ENCODE assay signal across 2 cellular contexts in genomic region chr11:14764899-14765527, GRCh38.
TF ChIP-seq lines count a peak whose summit lies in the region.

No MANE protein-coding gene starts in this region.

TF ChIP-seq in HEK293, 187 proteins besides CTCF, POLR2A, EP300 and RAD21 (continued from another document and continues in another):
- TF ChIP-seq PRDM6 (tag by site-specific recombination; IDR thresholded peaks at IDR 0.05) (peak; percentile 91), WT1 (tag by site-specific recombination; IDR thresholded peaks at IDR 0.05) (0 out of 2 replicates have a peak, but pooled peaks have one; percentile 36), ZNF362 (tag by site-specific recombination; IDR thresholded peaks at IDR 0.05) (peak; percentile 87), ZNF596 (tag by site-specific recombination; IDR thresholded peaks at IDR 0.05) (no peak), ZNF354C (tag by site-specific recombination; IDR thresholded peaks at IDR 0.05; ENCODE audit: borderline replicate concordance, low read depth) (no peak), ZNF621 (tag by site-specific recombination; IDR thresholded peaks at IDR 0.05) (no peak), ZNF391 (tag by site-specific recombination; IDR thresholded peaks at IDR 0.05; ENCODE audit: borderline replicate concordance, low read depth) (peak; percentile 26; the same call in 1 of the 2 replicates), OSR2 (tag by site-specific recombination; IDR thresholded peaks at IDR 0.05) (peak; percentile 50; the same call in 1 of the 2 replicates), INSM2 (tag by site-specific recombination; IDR thresholded peaks at IDR 0.05) (peak; percentile 49; the same call in 1 of the 2 replicates), ZNF555 (tag by site-specific recombination; conservative IDR thresholded peaks at IDR 0.05) (no peak), KLF10 (tag by site-specific recombination; IDR thresholded peaks at IDR 0.05) (no peak), ZNF366 (tag by site-specific recombination; conservative IDR thresholded peaks at IDR 0.05) (peak; percentile 72), ZNF302 (tag by site-specific recombination; IDR thresholded peaks at IDR 0.05; ENCODE audit: low read depth) (no peak), OVOL3 (tag by site-specific recombination; IDR thresholded peaks at IDR 0.05) (0 out of 2 replicates have a peak, but pooled peaks have one; percentile 44), ZBTB21 (tag by site-specific recombination; IDR thresholded peaks at IDR 0.05) (peak; percentile 73; the same call in 1 of the 2 replicates), HIC1 (tag by site-specific recombination; IDR thresholded peaks at IDR 0.05) (peak; percentile 57), ZFHX2 (tag by site-specific recombination; conservative IDR thresholded peaks at IDR 0.05) (no peak), ZNF10 (tag by site-specific recombination; IDR thresholded peaks at IDR 0.05) (peak; percentile 63; the same call in 1 of the 2 replicates), ZNF660 (tag by site-specific recombination; IDR thresholded peaks at IDR 0.05) (peak; percentile 47; the same call in 1 of the 2 replicates), ZNF324 (tag by site-specific recombination; IDR thresholded peaks at IDR 0.05) (no peak), ATF2 (tag by site-specific recombination; IDR thresholded peaks at IDR 0.05; ENCODE audit: low read depth) (peak; percentile 3; the same call in 1 of the 2 replicates)

TF ChIP-seq in GM12878, 131 proteins besides CTCF, POLR2A, EP300 and RAD21 (continued from another document and continues in another):
- TF ChIP-seq SREBF2 (IDR thresholded peaks at IDR 0.05; ENCODE audit: low read length): no peak
- TF ChIP-seq ZBED1 (IDR thresholded peaks at IDR 0.05; ENCODE audit: borderline replicate concordance): peak; percentile 55; the same call in 1 of the 2 replicates
- peak; percentile 98 for TF ChIP-seq CBFB (IDR thresholded peaks at IDR 0.05; ENCODE audit: low read depth)
- TF ChIP-seq SUPT20H (IDR thresholded peaks at IDR 0.05; ENCODE audit: borderline replicate concordance, control insufficient read depth, low read depth, low read length): no peak
- peak; percentile 38; the same call in 1 of the 2 replicates for TF ChIP-seq EED (IDR thresholded peaks at IDR 0.05; ENCODE audit: low read depth)
- TF ChIP-seq JUNB (IDR thresholded peaks at IDR 0.05): peak; percentile 87
- peak; percentile 48; the same call in 1 of the 2 replicates for TF ChIP-seq ZNF217 (IDR thresholded peaks at IDR 0.05)
- no peak for TF ChIP-seq POLR2AphosphoS5 (IDR thresholded peaks at IDR 0.05; ENCODE audit: low read length)
- no peak for TF ChIP-seq SPI1 (IDR thresholded peaks at IDR 0.05; ENCODE audit: borderline replicate concordance, insufficient read depth, low read depth, low read length)
- TF ChIP-seq CEBPZ (IDR thresholded peaks at IDR 0.05; ENCODE audit: low read depth, low read length): no peak
- TF ChIP-seq NKRF (conservative IDR thresholded peaks at IDR 0.05): no peak
- TF ChIP-seq STAT3 (IDR thresholded peaks at IDR 0.05; ENCODE audit: low read depth, low read length): peak; percentile 73; the same call in 1 of the 2 replicates
- peak; percentile 92 for TF ChIP-seq BCL11A (IDR thresholded peaks at IDR 0.05; ENCODE audit: low read depth, low read length)
- TF ChIP-seq ATF7 (IDR thresholded peaks at IDR 0.05; ENCODE audit: low read depth): peak; percentile 71
- peak; percentile 86 for TF ChIP-seq CREM (IDR thresholded peaks at IDR 0.05; ENCODE audit: low read depth)
- peak; percentile 23; the same call in 1 of the 2 replicates for TF ChIP-seq TBL1XR1 (IDR thresholded peaks at IDR 0.05; ENCODE audit: low read depth, low read length)
- TF ChIP-seq POU2F2 (IDR thresholded peaks at IDR 0.05; ENCODE audit: borderline replicate concordance, low read depth, low read length): peak; percentile 68; the same call in 2 of the 3 replicates
- TF ChIP-seq IRF4 (IDR thresholded peaks at IDR 0.05; ENCODE audit: low read depth, low read length): 0 out of 2 replicates have a peak, but pooled peaks have one; percentile 11
- TF ChIP-seq DPF2 (IDR thresholded peaks at IDR 0.05): peak; percentile 91
- TF ChIP-seq CHD2 (IDR thresholded peaks at IDR 0.05; ENCODE audit: borderline replicate concordance, low read depth, low read length): peak; percentile 65; the same call in 1 of the 2 replicates
- peak; percentile 84 for TF ChIP-seq ATF2 (IDR thresholded peaks at IDR 0.05; ENCODE audit: low read length)
- TF ChIP-seq MEF2B (IDR thresholded peaks at IDR 0.05; ENCODE audit: partially characterized antibody, poor library complexity, severe bottlenecking): peak; percentile 49
- TF ChIP-seq ETV6 (conservative IDR thresholded peaks at IDR 0.05 in 1 of 2, IDR thresholded peaks at IDR 0.05 in 1 of 2; ENCODE audit: borderline replicate concordance in 1 of 2, low read depth in 1 of 2): 0 out of 4 replicates have a peak, but pooled peaks of 1 of the 2 experiments have one; percentile 14
- peak; percentile 70; the same call in 1 of the 2 replicates for TF ChIP-seq ZNF24 (IDR thresholded peaks at IDR 0.05)
- peak; percentile 50 for TF ChIP-seq SP1 (IDR thresholded peaks at IDR 0.05; ENCODE audit: low read depth, low read length)
- TF ChIP-seq MLLT1 (IDR thresholded peaks at IDR 0.05): peak; percentile 81
- peak; percentile 82; the same call in 1 of the 2 replicates for TF ChIP-seq FOXM1 (IDR thresholded peaks at IDR 0.05; ENCODE audit: low read depth, low read length)
- no peak for TF ChIP-seq SRF (IDR thresholded peaks at IDR 0.05; ENCODE audit: low read depth in 2 of 2, low read length in 2 of 2)
- peak; percentile 82 for TF ChIP-seq CREB1 (IDR thresholded peaks at IDR 0.05; ENCODE audit: low read depth)
- peak; percentile 37 to 39; a peak in 1 of 4 replicates for TF ChIP-seq BHLHE40 (IDR thresholded peaks at IDR 0.05; ENCODE audit: borderline replicate concordance in 1 of 2, low read depth in 2 of 2, low read length in 1 of 2)
- TF ChIP-seq ASH2L (IDR thresholded peaks at IDR 0.05; ENCODE audit: borderline replicate concordance, low read depth): 0 out of 2 replicates have a peak, but pooled peaks have one; percentile 53
- peak; percentile 86 for TF ChIP-seq BMI1 (IDR thresholded peaks at IDR 0.05; ENCODE audit: borderline replicate concordance)
- peak; percentile 72 to 81; a peak in 3 of 4 replicates for TF ChIP-seq IKZF2 (IDR thresholded peaks at IDR 0.05)
- TF ChIP-seq BRCA1 (IDR thresholded peaks at IDR 0.05; ENCODE audit: low read depth, low read length): no peak
- TF ChIP-seq MXI1 (IDR thresholded peaks at IDR 0.05; ENCODE audit: low read depth, low read length): no peak
- 0 out of 2 replicates have a peak, but pooled peaks have one; percentile 40 for TF ChIP-seq MTA3 (IDR thresholded peaks at IDR 0.05; ENCODE audit: borderline replicate concordance, low read length)
- peak; percentile 95 for TF ChIP-seq NFIC (IDR thresholded peaks at IDR 0.05; ENCODE audit: low read depth, low read length)
- peak; percentile 92; the same call in 1 of the 2 replicates for TF ChIP-seq ZNF592 (IDR thresholded peaks at IDR 0.05)
- TF ChIP-seq SKIL (IDR thresholded peaks at IDR 0.05; ENCODE audit: low read depth, poor library complexity, severe bottlenecking): peak; percentile 34
- TF ChIP-seq KAT2A (conservative IDR thresholded peaks at IDR 0.05; ENCODE audit: control insufficient read depth, low read depth, low read length): no peak
- no peak for TF ChIP-seq RELA (IDR thresholded peaks at IDR 0.05; ENCODE audit: borderline replicate concordance, partially characterized antibody)
